Comparison of ENCODE assay signal across 1 cellular context in the genomic region with DNA sequence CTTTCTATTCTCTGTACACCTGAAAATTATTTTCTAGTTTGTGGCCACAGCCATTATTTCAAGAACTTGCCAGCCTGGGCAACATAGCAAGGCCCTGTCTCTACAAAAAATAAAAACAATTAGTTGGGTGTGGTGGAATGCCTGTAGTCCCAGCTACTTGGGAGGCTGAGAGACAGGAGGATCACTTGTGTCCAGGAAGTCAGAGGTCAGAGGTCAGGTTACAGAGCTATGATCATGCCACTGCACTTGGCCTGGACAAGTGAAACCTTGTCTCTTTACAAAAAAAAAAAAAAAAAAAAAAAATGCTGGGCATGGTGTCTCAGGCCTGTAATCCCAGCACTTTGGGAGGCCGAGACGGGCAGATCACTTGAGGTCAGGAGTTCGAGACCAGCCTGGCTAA.
TF ChIP-seq lines count a peak whose summit lies in the region.

No MANE protein-coding gene starts in this region.

TF ChIP-seq in K562, 482 proteins besides CTCF, POLR2A, EP300 and RAD21:
- no peak for TF ChIP-seq NR2C2 (CRISPR knock-in tag; IDR thresholded peaks at IDR 0.05)
- TF ChIP-seq NR2C2 (tag; IDR thresholded peaks at IDR 0.05): 0 out of 2 replicates have a peak, but pooled peaks have one; percentile 55
- TF ChIP-seq ZNF274 (IDR thresholded peaks at IDR 0.05; ENCODE audit: borderline replicate concordance, low read depth, low read length): no peak
- TF ChIP-seq ZNF277 (CRISPR knock-in tag; IDR thresholded peaks at IDR 0.05; ENCODE audit: borderline replicate concordance): no peak
- TF ChIP-seq NR2C1 (IDR thresholded peaks at IDR 0.05): peak; percentile 89
- peak; percentile 79 for TF ChIP-seq NR2C1 (tag; IDR thresholded peaks at IDR 0.05)
TF ChIP-seq in K562: peak in this region for 2.
